1 cellular context compared by ENCODE assay signal in genomic region chr10:15337441-15337923, GRCh38. TPM values are rescaled to one million over a fixed set of nuclear protein-coding genes. Genes with fewer than 3 reads are reported as not detected.
"Had no signal": no experiment of that assay in that cellular context is flagged by ENCODE, and none has a peak within 500 bp of the region (broad histone marks: within the 10 kb centered on the region; RNA-seq: fewer than 3 reads in every experiment).

No MANE protein-coding gene starts in this region.

RNA-seq across cellular contexts. Expression of gene FAM171A1, which starts 33.6 kb away (rescaled TPM):
- total RNA-seq: activated B cell treated with CpG ODN at 0.5 μM for 24 hours had no signal
